8 cellular contexts compared by ENCODE assay signal in the genomic region with DNA sequence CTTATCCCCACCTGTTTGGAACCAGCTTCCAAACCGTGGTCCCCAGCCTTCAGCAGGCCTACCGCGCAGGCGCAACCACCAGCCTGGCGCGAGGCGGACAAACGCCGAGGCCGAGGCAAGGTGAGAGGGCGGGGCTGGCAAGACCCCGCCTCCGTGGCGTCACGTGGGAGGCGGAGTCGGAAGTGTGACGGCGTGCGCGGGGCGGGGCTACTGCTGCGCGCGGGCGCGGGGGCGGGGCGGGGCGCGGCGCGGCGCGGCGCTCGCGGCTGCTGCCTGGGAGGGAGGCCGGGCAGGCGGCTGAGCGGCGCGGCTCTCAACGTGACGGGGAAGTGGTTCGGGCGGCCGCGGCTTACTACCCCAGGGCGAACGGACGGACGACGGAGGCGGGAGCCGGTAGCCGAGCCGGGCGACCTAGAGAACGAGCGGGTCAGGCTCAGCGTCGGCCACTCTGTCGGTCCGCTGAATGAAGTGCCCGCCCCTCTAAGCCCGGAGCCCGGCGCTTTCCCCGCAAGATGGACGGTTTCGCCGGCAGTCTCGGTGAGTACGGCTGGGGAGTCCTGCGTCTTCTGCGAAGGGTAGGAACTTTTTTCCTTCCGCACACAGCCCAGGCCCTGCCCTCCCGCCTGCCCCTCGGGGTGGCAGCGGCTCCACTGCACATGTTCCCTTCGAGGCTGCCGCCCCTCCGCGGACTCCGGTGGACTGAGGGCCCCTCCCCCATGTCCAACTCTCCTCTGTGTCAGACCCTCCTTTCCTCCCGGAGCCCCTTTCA. TPM values are rescaled to one million over a fixed set of nuclear protein-coding genes. Genes with fewer than 3 reads are reported as not detected.
A peak's percentile ranks its signal among the peaks of the same experiment; 100 is the strongest.
DNase-seq lines count a peak whose midpoint lies in the region; ATAC-seq and TF ChIP-seq lines count a peak whose summit lies in the region.

Gene EML4, plus strand, starts transcription at position 254 of the 769 bp plus-strand sequence. Its CDS starts 259 bp downstream, at position 513.

- peak within 1 kb of the TSS; percentile 15 for H3K27ac Mint-ChIP-seq in T-helper 1 cell treated with Interleukin-12 subunit alpha and Interleukin-12 subunit beta and Interleukin-4 antibody, amounts not matched to agents 30 μg/mL and 1 μg/mL, for 36 hours

- H3K27me3 ChIP-seq in prostate gland (replicated peaks; ENCODE audit: insufficient read depth), result no peaks in the 10 kb centered on the region

- TF ChIP-seq POLR2A in GM15510 (IDR thresholded peaks at IDR 0.05; ENCODE audit: borderline replicate concordance, extremely low read depth, insufficient read length), result peak; percentile 89
- TF ChIP-seq POLR2A in prostate gland (IDR thresholded peaks at IDR 0.05), result peak; percentile 67

- H3K36me3 Mint-ChIP-seq in T-helper 1 cell treated with Interleukin-12 subunit alpha and Interleukin-12 subunit beta and Interleukin-4 antibody, amounts not matched to agents 30 μg/mL and 1 μg/mL, for 36 hours (ENCODE audit: low read depth), result peaks cover 2% of the 10 kb centered on the region

- H3K9me3 ChIP-seq in prostate gland, result no peaks in the 10 kb centered on the region

- H3K4me1 ChIP-seq in prostate gland (replicated peaks), result no peaks in the 10 kb centered on the region
- H3K4me1 ChIP-seq in urinary bladder (ENCODE audit: insufficient read depth), result peaks cover 1% of the 10 kb centered on the region

- H3K27ac ChIP-seq in prostate gland, result peak within 1 kb of the TSS; percentile 84 to 86
- H3K27ac ChIP-seq in urinary bladder (ENCODE audit: low read depth), result peak within 1 kb of the TSS; percentile 66

- H3K4me3 ChIP-seq in prostate gland, result peak within 1 kb of the TSS; percentile 68 to 85
- H3K4me3 ChIP-seq in urinary bladder (ENCODE audit: low read depth, low read length), result peak within 1 kb of the TSS; percentile 69

- ATAC-seq in HG02852 (IDR thresholded peaks at IDR 0.05; ENCODE audit: unreplicated experiment) (peak; percentile 76), left ventricle myocardium superior (peak; percentile 98)

- intact Hi-C loops in left ventricle myocardium superior (cut with micrococcal nuclease) (no loop called here), prostate gland (cut with DNase I) (no loop called here)

- under 1% methylated on average over 59 of the region's 87 CpGs for WGBS in prostate gland
- under 1% methylated on average over 87 of the region's 87 CpGs for WGBS in urinary bladder

- TF ChIP-seq CTCF in prostate gland (IDR thresholded peaks at IDR 0.05), result no peak

- H3K4me3 Mint-ChIP-seq in T-helper 1 cell treated with Interleukin-12 subunit alpha and Interleukin-12 subunit beta and Interleukin-4 antibody, amounts not matched to agents 30 μg/mL and 1 μg/mL, for 36 hours, result no peak within 1 kb of the TSS

- DNase-seq in NCI-H1694 (lab: John Stamatoyannopoulos, UW) (peak; percentile 55), amniotic stem cell (lab: John Stamatoyannopoulos, UW) (peak; percentile 54), left ventricle myocardium superior (peak; percentile 96), prostate gland (ENCODE audit: low spot score) (peak; percentile 92)

- no peaks in the 10 kb centered on the region for H3K9me3 Mint-ChIP-seq in T-helper 1 cell treated with Interleukin-12 subunit alpha and Interleukin-12 subunit beta and Interleukin-4 antibody, amounts not matched to agents 30 μg/mL and 1 μg/mL, for 36 hours

- peaks cover 17% of the 10 kb centered on the region for H3K4me1 Mint-ChIP-seq in T-helper 1 cell treated with Interleukin-12 subunit alpha and Interleukin-12 subunit beta and Interleukin-4 antibody, amounts not matched to agents 30 μg/mL and 1 μg/mL, for 36 hours (ENCODE audit: low read depth)

- H3K36me3 ChIP-seq in prostate gland (no peaks in the 10 kb centered on the region), urinary bladder (ENCODE audit: insufficient read depth) (no peaks in the 10 kb centered on the region)

- peaks cover 7% of the 10 kb centered on the region for H3K27me3 Mint-ChIP-seq in T-helper 1 cell treated with Interleukin-12 subunit alpha and Interleukin-12 subunit beta and Interleukin-4 antibody, amounts not matched to agents 30 μg/mL and 1 μg/mL, for 36 hours (ENCODE audit: low read depth)

RNA-seq across cellular contexts. Expression of gene EML4, which starts in this region (rescaled TPM):
- total RNA-seq in left ventricle myocardium superior, result 4.7 TPM
- total RNA-seq in prostate gland, result 10 to 100 TPM; 26.3 to 38.2 TPM
- 93.6 TPM for total RNA-seq in urinary bladder
- 11.4 TPM for polyA plus RNA-seq in urinary bladder

Comparison
In these comparisons a context has a peak if more than half of its experiments do, and no peak if none do; other contexts are left out.
1. Peak in every context shown above with its lines: DNase-seq, ATAC-seq, H3K4me3 ChIP-seq and H3K27ac ChIP-seq.